Comparison of ENCODE assay signal across 1 cellular context in genomic region chr17:46173153-46173552, GRCh38.
TF ChIP-seq lines count a peak whose summit lies in the region.

No MANE protein-coding gene starts in this region.

TF ChIP-seq in GM23338, 12 proteins besides CTCF, POLR2A, EP300 and RAD21 (continued from another document):
- no peak for TF ChIP-seq ZNF462 (CRISPR knock-in tag; IDR thresholded peaks at IDR 0.05)
- no peak for TF ChIP-seq ETS1 (IDR thresholded peaks at IDR 0.05)
